17 cellular contexts compared by ENCODE assay signal in genomic region chr15:84689858-84690257, GRCh38. TPM values are rescaled to one million over a fixed set of nuclear protein-coding genes. Genes with fewer than 3 reads are reported as not detected.
A peak's percentile ranks its signal among the peaks of the same experiment; 100 is the strongest.
DNase-seq lines count a peak whose midpoint lies in the region; ATAC-seq and TF ChIP-seq lines count a peak whose summit lies in the region.
"Had no signal": no experiment of that assay in that cellular context is flagged by ENCODE, and none has a peak within 500 bp of the region (broad histone marks: within the 10 kb centered on the region; RNA-seq: fewer than 3 reads in every experiment).

No MANE protein-coding gene starts in this region.

- no peaks in the 10 kb centered on the region for H3K27me3 Mint-ChIP-seq in Calu3 (ENCODE audit: unreplicated experiment)
- H3K27me3 Mint-ChIP-seq in WTC11 (ENCODE audit: low read depth), result no peaks in the 10 kb centered on the region
- H3K27me3 Mint-ChIP-seq: CD4-positive, alpha-beta memory T cell; IgD-negative memory B cell had no signal

- peak overlapping the region; percentile 6; the same call in 1 of the 2 replicates for H3K27ac ChIP-seq in 22Rv1
- H3K27ac ChIP-seq: C4-2B, KMS-11 had no signal

- CTCF ChIA-PET in Calu3 (lab: Charles Lee) (interaction anchor here (0.7 kb wide), 1 partner anchor 9 kb away, joined by 3 read pairs; no protein-coding TSS in a partner anchor), WTC11 (lab: Charles Lee) (no interaction called here)

- ATAC-seq in WTC11 (no peak), HG03095 (IDR thresholded peaks at IDR 0.05; ENCODE audit: unreplicated experiment) (no peak), GM21447 (IDR thresholded peaks at IDR 0.05; ENCODE audit: unreplicated experiment) (no peak)
- no peak for ATAC-seq in stimulated activated effector memory CD8-positive, alpha-beta T cell treated with anti-CD3 and anti-CD28 coated beads, Interleukin-12 subunit alpha, Interleukin-12 subunit beta, amount 100 ng/mL, for 72 hours
- ATAC-seq: GM12878 had no signal

- TF ChIP-seq CTCF in 22Rv1 (IDR thresholded peaks at IDR 0.05), result no peak
- TF ChIP-seq CTCF in Calu3 (IDR thresholded peaks at IDR 0.05; ENCODE audit: unreplicated experiment), result no peak
- no peak for TF ChIP-seq CTCF in WTC11 (IDR thresholded peaks at IDR 0.05)

- DNase-seq in Calu3 (no peak), WTC11 (ENCODE audit: low spot score) (no peak), DMS79 treated with DMSO at 0.1 percent for 48 hours (lab: John Stamatoyannopoulos, UW) (no peak)
- no peak for DNase-seq in stimulated activated effector memory CD8-positive, alpha-beta T cell treated with anti-CD3 and anti-CD28 coated beads, Interleukin-12 subunit alpha, Interleukin-12 subunit beta, amount 100 ng/mL, for 72 hours (ENCODE audit: low spot score in 2 of 2)
- DNase-seq: BE2C; CD4-positive, alpha-beta memory T cell; COR-L47; GOT3; H9; HFFc6 had no signal

- H3K9me3 Mint-ChIP-seq in Calu3 (ENCODE audit: low read depth, unreplicated experiment), result no peaks in the 10 kb centered on the region
- H3K9me3 Mint-ChIP-seq in WTC11, result peaks cover 4% of the 10 kb centered on the region; the same call in 1 of the 2 replicates
- H3K9me3 Mint-ChIP-seq in stimulated activated effector memory CD8-positive, alpha-beta T cell treated with anti-CD3 and anti-CD28 coated beads, Interleukin-12 subunit alpha, Interleukin-12 subunit beta, amount 100 ng/mL, for 72 hours, result no peaks in the 10 kb centered on the region
- H3K9me3 Mint-ChIP-seq: CD4-positive, alpha-beta memory T cell; H9; HFFc6; IgD-negative memory B cell had no signal

- H3K36me3 Mint-ChIP-seq in Calu3 (ENCODE audit: insufficient read depth, unreplicated experiment), result peaks cover 71% of the 10 kb centered on the region
- peaks cover 53% of the 10 kb centered on the region for H3K36me3 Mint-ChIP-seq in WTC11
- H3K36me3 Mint-ChIP-seq in stimulated activated effector memory CD8-positive, alpha-beta T cell treated with anti-CD3 and anti-CD28 coated beads, Interleukin-12 subunit alpha, Interleukin-12 subunit beta, amount 100 ng/mL, for 72 hours, result peaks cover 76% of the 10 kb centered on the region

- intact Hi-C loops in Calu3 (cut with micrococcal nuclease; ENCODE audit: unreplicated experiment), result no loop called here

- no TSS peak for BruUV-seq in Calu3 (replicated peaks; lab: Mats Ljungman, UMichigan)

- H3K27ac Mint-ChIP-seq in Calu3 (ENCODE audit: unreplicated experiment) (peak overlapping the region; percentile 25), WTC11 (no peak overlapping the region)
- peak overlapping the region; percentile 46 for H3K27ac Mint-ChIP-seq in stimulated activated effector memory CD8-positive, alpha-beta T cell treated with anti-CD3 and anti-CD28 coated beads, Interleukin-12 subunit alpha, Interleukin-12 subunit beta, amount 100 ng/mL, for 72 hours
- H3K27ac Mint-ChIP-seq: H9, HFFc6, IgD-negative memory B cell had no signal

- peaks cover 14% of the 10 kb centered on the region for H3K4me1 Mint-ChIP-seq in Calu3 (ENCODE audit: low read depth, unreplicated experiment)
- no peaks in the 10 kb centered on the region for H3K4me1 Mint-ChIP-seq in WTC11
- H3K4me1 Mint-ChIP-seq in stimulated activated effector memory CD8-positive, alpha-beta T cell treated with anti-CD3 and anti-CD28 coated beads, Interleukin-12 subunit alpha, Interleukin-12 subunit beta, amount 100 ng/mL, for 72 hours, result no peaks in the 10 kb centered on the region
- H3K4me1 Mint-ChIP-seq: H9 had no signal

- H3K4me3 Mint-ChIP-seq in Calu3 (ENCODE audit: low read depth, unreplicated experiment) (no peak overlapping the region), WTC11 (no peak overlapping the region)
- H3K4me3 Mint-ChIP-seq in stimulated activated effector memory CD8-positive, alpha-beta T cell treated with anti-CD3 and anti-CD28 coated beads, Interleukin-12 subunit alpha, Interleukin-12 subunit beta, amount 100 ng/mL, for 72 hours, result no peak overlapping the region
- H3K4me3 Mint-ChIP-seq: CD4-positive, alpha-beta memory T cell; H9; HFFc6; IgD-negative memory B cell had no signal

- POLR2A ChIA-PET in WTC11 (lab: Charles Lee), result no interaction called here

TF ChIP-seq in WTC11, 78 proteins besides CTCF, POLR2A, EP300 and RAD21:
- TF ChIP-seq SMAD4 (CRISPR knock-in tag; IDR thresholded peaks at IDR 0.05) (no peak), ZNF121 (CRISPR knock-in tag; IDR thresholded peaks at IDR 0.05) (peak; percentile 95)

RNA-seq across cellular contexts. Expression of gene SEC11A, which starts 26.1 kb away (rescaled TPM):
- total RNA-seq in Calu3 (2022) (214 and 243 TPM in 2 replicates), WTC11 (2021) (214 to 228 TPM (median 217 TPM) in 3 replicates)

RNA-seq across cellular contexts. Expression of gene NMB, which starts 31.9 kb away (rescaled TPM):
- 10.9 and 16.6 TPM in 2 replicates for total RNA-seq in Calu3 (2022)
- 14.9 to 16.2 TPM (median 15.3 TPM) in 3 replicates for total RNA-seq in WTC11 (2021)

RNA-seq across cellular contexts. Expression of gene WDR73, which starts 35.8 kb away (rescaled TPM):
- 53.1 and 53.3 TPM in 2 replicates for total RNA-seq in Calu3 (2022)
- total RNA-seq in WTC11 (2021), result 21.2 to 22.6 TPM (median 21.4 TPM) in 3 replicates

RNA-seq across cellular contexts. Expression of gene ZNF592, which starts 58.5 kb away (rescaled TPM):
- total RNA-seq in Calu3 (2022), result 49.5 and 49.6 TPM in 2 replicates
- 26.7 to 28.0 TPM (median 27.6 TPM) in 3 replicates for total RNA-seq in WTC11 (2021)
